In the genomic region with DNA sequence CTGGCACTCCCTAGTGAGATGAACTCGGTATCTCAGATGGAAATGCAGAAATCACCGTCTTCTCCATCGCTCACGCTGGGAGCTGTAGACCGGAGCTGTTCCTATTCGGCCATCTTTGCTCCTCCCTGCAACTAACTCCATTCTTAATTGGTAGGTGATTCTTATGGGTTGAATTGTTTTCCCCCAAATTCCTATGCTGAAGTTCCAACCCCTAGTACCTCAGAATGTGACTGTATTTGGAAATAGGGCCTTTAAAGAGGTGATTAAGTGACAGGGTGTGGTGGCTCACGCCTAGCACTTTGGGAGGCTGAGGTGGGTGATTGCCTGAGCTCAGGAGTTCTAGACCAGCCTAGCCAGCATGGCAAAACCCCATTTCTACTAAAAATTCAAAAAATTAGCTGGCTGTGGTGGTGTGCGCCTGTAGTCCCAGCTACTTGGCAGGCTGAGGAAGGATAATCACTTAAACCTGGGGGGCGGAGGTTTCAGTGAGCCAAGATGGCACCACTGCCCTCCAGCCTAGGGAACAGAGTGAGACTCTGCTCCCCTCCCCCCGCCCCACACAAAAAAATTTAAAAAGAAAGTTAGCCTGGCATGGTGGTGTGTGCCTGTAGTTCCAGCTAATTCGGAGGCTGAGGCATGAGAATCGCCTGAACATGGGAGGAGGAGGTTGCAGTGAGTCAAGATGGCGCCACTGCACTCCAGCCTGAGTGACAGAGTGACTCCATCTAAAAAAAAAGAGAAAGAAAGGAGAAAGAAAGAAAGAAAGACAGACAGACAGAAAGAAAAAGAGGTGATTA, we compare ENCODE assay signal across 8 cellular contexts. TPM values are rescaled to one million over a fixed set of nuclear protein-coding genes. Genes with fewer than 3 reads are reported as not detected.
DNase-seq lines count a peak whose midpoint lies in the region; ATAC-seq and TF ChIP-seq lines count a peak whose summit lies in the region.

No MANE protein-coding gene starts in this region.

- 69 to 89% methylated on average over 3 to 13 of the region's 13 CpGs for whole genome bisulfite sequencing in transverse colon (ENCODE audit: low coverage in 1 of 2), 2 donors

- peaks cover 0 to 23% (median 0%) of the 10 kb centered on the region in 4 donors for H3K4me1 ChIP-seq in transverse colon

- no peak for ATAC-seq in Right ventricle myocardium inferior
- no peak for ATAC-seq in HG02798 (IDR thresholded peaks at IDR 0.05; ENCODE audit: poor library complexity, unreplicated experiment)
- no peak for ATAC-seq in HG03159 (IDR thresholded peaks at IDR 0.05; ENCODE audit: unreplicated experiment)

- H3K4me3 ChIP-seq in transverse colon, result peak overlapping the region; percentile 29 to 55 (median 36)

- no peak for TF ChIP-seq POLR2A in transverse colon (IDR thresholded peaks at IDR 0.05)

- H3K27ac ChIP-seq in transverse colon, result peak overlapping the region; percentile 50 to 77 (median 66)

- no peak for TF ChIP-seq EP300 in transverse colon (IDR thresholded peaks at IDR 0.05; ENCODE audit: low read depth)

- no peaks in the 10 kb centered on the region for H3K36me3 ChIP-seq in transverse colon

- no peaks in the 10 kb centered on the region for H3K9me3 ChIP-seq in transverse colon

- peak; percentile 39 for DNase-seq in Right ventricle myocardium inferior (ENCODE audit: missing footprints)
- DNase-seq in cardiac septum (ENCODE audit: low spot score), result no peak
- peak; percentile 15 for DNase-seq in amniotic epithelial cell (ENCODE audit: low read depth)
- peak; percentile 25 for DNase-seq in kidney tubule cell (ENCODE audit: low spot score)
- no peak for DNase-seq in transverse colon
- no peak for DNase-seq in iPS-NIHi7 (ENCODE audit: extremely low spot score)

- H3K27me3 ChIP-seq in transverse colon, result no peaks in the 10 kb centered on the region

- in situ Hi-C loops in transverse colon (cut with MboI; ENCODE audit: low pct_ligation_motif_present in 1 of 4, low pct_unique_long_range_greater_than_20kb in 1 of 4, low sequenced_read_pairs in 3 of 4), result no loop called here

- TF ChIP-seq CTCF in transverse colon (IDR thresholded peaks at IDR 0.05), result no peak

- intact Hi-C loops in Right ventricle myocardium inferior (cut with DNase I), result no loop called here
- intact Hi-C loops in cardiac septum (cut with DNase I), result no loop called here
- intact Hi-C loops in transverse colon (cut with DNase I; ENCODE audit: low total_unique reads), result no loop called here

RNA-seq across cellular contexts. Expression of a gene that starts 25.2 kb away (rescaled TPM):
- 29.8 TPM for total RNA-seq in Right ventricle myocardium inferior
- total RNA-seq in cardiac septum, result 38.3 TPM
- total RNA-seq in transverse colon, result 10 to 100 TPM in 3 of 4 donors, 1 to 10 TPM in 1; 7.8 to 41.2 (median 32.0) TPM

RNA-seq across cellular contexts. Expression of a gene that starts 36.6 kb away (rescaled TPM):
- total RNA-seq in Right ventricle myocardium inferior (14.6 TPM), cardiac septum (13.3 TPM), transverse colon (10 to 100 TPM in 3 of 4 donors, 1 to 10 TPM in 1; 9.4 to 38.2 (median 30.2) TPM)

Comparison
In these comparisons a context has a peak if more than half of its experiments do, and no peak if none do; other contexts are left out.
1. DNase-seq: peak in Right ventricle myocardium inferior (single experiment), amniotic epithelial cell (single experiment) and kidney tubule cell (single experiment); none in cardiac septum (single experiment), transverse colon (single experiment) and iPS-NIHi7 (single experiment).